ENCODE assay signal across 23 cellular contexts in the genomic region with DNA sequence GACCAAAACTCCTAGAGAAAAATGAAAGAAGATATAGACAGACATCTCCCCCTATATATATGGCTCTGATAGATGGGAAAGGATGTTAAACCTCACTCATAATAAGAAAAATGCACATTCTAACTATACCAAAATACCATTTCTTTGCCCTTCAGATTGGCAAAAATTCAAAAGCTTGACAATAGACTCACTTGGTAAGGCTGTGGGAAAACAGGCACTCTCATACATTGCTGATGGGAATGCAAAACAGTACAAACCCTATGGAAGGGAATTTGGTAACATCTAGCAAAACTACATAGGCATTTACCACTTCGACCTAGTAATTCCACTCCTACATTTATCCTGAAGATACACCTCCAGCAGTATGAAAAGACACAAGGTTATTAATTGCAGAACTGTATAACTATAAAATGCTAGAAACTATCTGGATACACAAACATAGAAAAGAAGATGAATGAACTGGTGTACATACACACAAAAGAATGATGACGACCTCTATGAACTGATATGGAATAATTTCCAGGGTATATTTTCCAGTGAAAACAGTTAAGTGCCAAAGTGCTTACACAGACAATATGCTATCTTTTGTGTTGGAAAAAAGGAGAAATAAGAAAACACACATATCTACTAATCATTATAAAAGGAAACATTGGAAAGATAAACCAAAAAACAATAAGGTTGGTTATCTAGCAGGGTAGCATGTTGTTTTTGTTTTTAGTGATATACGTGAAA. TPM values are rescaled to one million over a fixed set of nuclear protein-coding genes. Genes with fewer than 3 reads are reported as not detected.
DNase-seq lines count a peak whose midpoint lies in the region; ATAC-seq, FAIRE-seq and TF ChIP-seq lines count a peak whose summit lies in the region.
"Had no signal": no experiment of that assay in that cellular context is flagged by ENCODE, and none has a peak within 500 bp of the region (broad histone marks: within the 10 kb centered on the region; RNA-seq: fewer than 3 reads in every experiment).

No MANE protein-coding gene starts in this region.

- H3K4me1 ChIP-seq in small intestine (ENCODE audit: control insufficient read depth in 2 of 2, insufficient read depth in 1 of 2, low read depth in 1 of 2, low read length in 1 of 2) (no peaks in the 10 kb centered on the region), body of pancreas (peaks cover 16% of the 10 kb centered on the region)

- H3K27me3 ChIP-seq in small intestine (ENCODE audit: control insufficient read depth in 2 of 2, insufficient read depth in 2 of 2, low read length in 2 of 2), result no peaks in the 10 kb centered on the region
- no peaks in the 10 kb centered on the region for H3K27me3 ChIP-seq in body of pancreas
- H3K27me3 ChIP-seq: SJSA1 had no signal

- TF ChIP-seq CTCF in fibroblast of the aortic adventitia (IDR thresholded peaks at IDR 0.05; ENCODE audit: insufficient read depth, low read length), result no peak
- TF ChIP-seq CTCF in body of pancreas (IDR thresholded peaks at IDR 0.05), result no peak

- intact Hi-C loops in Right ventricle myocardium superior (cut with DNase I) (no loop called here), body of pancreas (cut with DNase I) (no loop called here)

- H3K36me3 ChIP-seq in small intestine (ENCODE audit: control insufficient read depth in 2 of 2, insufficient read depth in 2 of 2, low read length in 2 of 2) (no peaks in the 10 kb centered on the region), body of pancreas (replicated peaks in 1 of 2; ENCODE audit: insufficient read depth in 1 of 2, low read depth in 2 of 2) (no peaks in the 10 kb centered on the region)

- 86 to 97% (median 88%) methylated on average over 3 of the region's 3 CpGs for WGBS in small intestine, 3 donors
- WGBS in body of pancreas, 2 donors, result 75 to 77% methylated on average over 3 of the region's 3 CpGs

- H3K4me3 ChIP-seq in fibroblast of the aortic adventitia (ENCODE audit: low read depth, low read length) (no peak overlapping the region), small intestine (ENCODE audit: low read depth in 1 of 2, low read length in 2 of 2) (no peak overlapping the region), body of pancreas (no peak overlapping the region)
- H3K4me3 ChIP-seq: SJSA1 had no signal

- DNase-seq in ELR (ENCODE audit: low read depth) (peak; percentile 11), fibroblast of the aortic adventitia (ENCODE audit: low read depth) (peak; percentile 13), pons (ENCODE audit: low spot score) (peak; percentile 68), small intestine (no peak), Right ventricle myocardium superior (no peak), body of pancreas (no peak)
- DNase-seq in activated CD4-positive, alpha-beta T cell treated with anti-CD3 and anti-CD28 coated beads, Interleukin-2, amount 50 U/mL, for 1 hour, result no peak
- DNase-seq: Calu3; CD8-positive, alpha-beta memory T cell; DMS153; GDM1; Kasumi-1; NCI-H1694; NCI-H2081; NCI-H2171; NCI-H524 treated with DMSO at 0.1 percent for 48 hours; OCI-M1 had no signal

- FAIRE-seq in small intestine (lab: Jason Lieb, UNC), result no peak
- FAIRE-seq: GM18507, H54, RCC 7860 had no signal

- H3K9me3 ChIP-seq in small intestine (ENCODE audit: control insufficient read depth, low read depth), result no peaks in the 10 kb centered on the region
- no peaks in the 10 kb centered on the region for H3K9me3 ChIP-seq in body of pancreas

- ATAC-seq in SK-N-SH treated with all-trans-retinoic acid at 6 μM for 48 hours (peak; percentile 53), Right ventricle myocardium superior (ENCODE audit: poor library complexity) (no peak), body of pancreas (no peak)

- H3K27ac ChIP-seq in small intestine (ENCODE audit: low read depth in 1 of 2, low read length in 1 of 2) (no peak overlapping the region), body of pancreas (no peak overlapping the region)
- H3K27ac ChIP-seq: C4-2B, SJSA1 had no signal

- TF ChIP-seq POLR2A in body of pancreas (IDR thresholded peaks at IDR 0.05), result no peak

TF ChIP-seq in SK-N-SH treated with all-trans-retinoic acid at 6 μM for 48 hours, 23 proteins besides CTCF, POLR2A, EP300 and RAD21:
- TF ChIP-seq ZNF565 (CRISPR knock-in tag; conservative IDR thresholded peaks at IDR 0.05; ENCODE audit: low read depth) (no peak), ESRRG (CRISPR knock-in tag; IDR thresholded peaks at IDR 0.05) (no peak), ISL1 (CRISPR knock-in tag; IDR thresholded peaks at IDR 0.05) (no peak), PATZ1 (CRISPR knock-in tag; IDR thresholded peaks at IDR 0.05; ENCODE audit: borderline replicate concordance) (no peak), POU6F1 (CRISPR knock-in tag; IDR thresholded peaks at IDR 0.05; ENCODE audit: borderline replicate concordance, low read depth) (no peak)

RNA-seq across cellular contexts. Expression of gene WDFY3, which starts 48.5 kb away (rescaled TPM):
- total RNA-seq in fibroblast of the aortic adventitia (ENCODE audit: low replicate concordance) (26.8 and 86.9 TPM in 2 replicates), Right ventricle myocardium superior (34.2 TPM), body of pancreas (10 to 100 TPM; 36.1 to 55.0 TPM)
- 1 to 10 TPM; 3.0 to 8.1 (median 4.7) TPM for polyA plus RNA-seq in small intestine
- polyA plus RNA-seq: CD8-positive, alpha-beta memory T cell had no signal

Comparison
In these comparisons a context has a peak if more than half of its experiments do, and no peak if none do; other contexts are left out.
1. DNase-seq: peak in ELR (single experiment), fibroblast of the aortic adventitia (single experiment) and pons (single experiment); none in activated CD4-positive, alpha-beta T cell treated with anti-CD3 and anti-CD28 coated beads, Interleukin-2, amount 50 U/mL, for 1 hour (single experiment), small intestine (single experiment), Right ventricle myocardium superior (single experiment) and body of pancreas (0 of 4).